Comparison of ENCODE assay signal across 1 cellular context in genomic region chr20:31864521-31865400, GRCh38.
TF ChIP-seq lines count a peak whose summit lies in the region.

No MANE protein-coding gene starts in this region.

TF ChIP-seq in K562, 482 proteins besides CTCF, POLR2A, EP300 and RAD21 (continued from another document):
- TF ChIP-seq ZHX1 (conservative IDR thresholded peaks at IDR 0.05; ENCODE audit: low read length), result no peak
- peak; percentile 60 for TF ChIP-seq JUND (IDR thresholded peaks at IDR 0.05; ENCODE audit: borderline replicate concordance, low read depth, low read length)
- TF ChIP-seq JUND (tag; IDR thresholded peaks at IDR 0.05; ENCODE audit: borderline replicate concordance, low read depth, low read length), result peak; percentile 57; the same call in 1 of the 3 replicates
- no peak for TF ChIP-seq ZZZ3 (IDR thresholded peaks at IDR 0.05)
- no peak for TF ChIP-seq TEAD4 (IDR thresholded peaks at IDR 0.05; ENCODE audit: low read length)
- TF ChIP-seq TEAD4 (CRISPR knock-in tag; IDR thresholded peaks at IDR 0.05; ENCODE audit: borderline replicate concordance), result no peak
- TF ChIP-seq ZFPM2 (CRISPR knock-in tag; IDR thresholded peaks at IDR 0.05), result no peak
- no peak for TF ChIP-seq CEBPB (tag; IDR thresholded peaks at IDR 0.05)
- no peak for TF ChIP-seq TEAD1 (CRISPR knock-in tag; IDR thresholded peaks at IDR 0.05)
- no peak for TF ChIP-seq ATF2 (CRISPR knock-in tag; IDR thresholded peaks at IDR 0.05)
